ENCODE assay signal across 16 cellular contexts in the genomic region with DNA sequence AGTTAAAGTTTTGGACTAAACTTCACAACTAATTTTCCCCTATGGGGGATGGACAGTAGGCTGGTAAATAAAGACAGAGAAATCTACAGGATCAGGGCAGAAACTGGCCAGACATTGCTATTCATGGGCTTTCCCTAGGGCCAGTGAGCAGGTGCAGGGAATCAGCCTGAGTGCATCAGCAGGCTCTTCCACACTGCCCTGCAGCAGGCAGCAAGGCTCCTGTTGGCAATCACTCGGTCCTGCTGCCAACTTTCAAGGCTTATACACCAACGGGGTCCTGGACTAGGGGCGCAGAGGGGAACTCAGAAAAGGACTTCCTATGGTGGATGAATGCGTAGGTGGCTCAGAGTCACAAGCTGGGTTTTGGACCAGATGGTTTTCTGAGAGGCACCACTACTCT.
"Had no signal": no experiment of that assay in that cellular context is flagged by ENCODE, and none has a peak within 500 bp of the region (broad histone marks: within the 10 kb centered on the region; RNA-seq: fewer than 3 reads in every experiment).

No MANE protein-coding gene starts in this region.

- H3K4me3 ChIP-seq: tibial artery, uterus had no signal

- ATAC-seq: activated CD4-positive, CD25-positive, alpha-beta regulatory T cell treated with anti-CD3 and anti-CD28 coated beads, Interleukin-2, amount 50 U/mL, for 24 hours; activated CD8-positive, alpha-beta T cell treated with anti-CD3 and anti-CD28 coated beads, Interleukin-2, amount 10 ng/mL, durations not matched to agents 7 days and 5 days; activated T-cell treated with anti-CD3 and anti-CD28 coated beads, Interleukin-2, amount 50 U/mL, for 4 hours; stimulated activated naive CD8-positive, alpha-beta T cell treated with anti-CD3 and anti-CD28 coated beads, Interleukin-15, Interleukin-2, amounts not matched to agents 100 U/mL and 50 U/mL, for 24 hours had no signal

- H3K27ac ChIP-seq: tibial artery, uterus had no signal

- DNase-seq: activated CD4-positive, alpha-beta T cell treated with anti-CD3 and anti-CD28 coated beads, Interleukin-2, amount 10 ng/mL, durations not matched to agents 7 days and 5 days; activated CD8-positive, alpha-beta T cell treated with anti-CD3 and anti-CD28 coated beads, Interleukin-2, amount 10 ng/mL, durations not matched to agents 7 days and 5 days; activated naive CD4-positive, alpha-beta T cell treated with anti-CD3 and anti-CD28 coated beads, Interleukin-2, amount 50 U/mL, for 16 hours; activated T-cell treated with anti-CD3 and anti-CD28 coated beads, Interleukin-2, amount 50 U/mL, for 4 hours; aorta; cortex of kidney; head of caudate nucleus; occipital lobe; stimulated activated CD4-positive, alpha-beta T cell treated with anti-CD3 and anti-CD28 coated beads, Interleukin-2, amount 100 ng/mL, for 24 hours; stimulated activated naive CD8-positive, alpha-beta T cell treated with anti-CD3 and anti-CD28 coated beads, Interleukin-15, Interleukin-2, amounts not matched to agents 100 U/mL and 50 U/mL, for 24 hours; substantia nigra; T1000; tibial artery; uterus had no signal

- H3K4me1 Mint-ChIP-seq: activated CD4-positive, alpha-beta T cell treated with anti-CD3 and anti-CD28 coated beads, Interleukin-2, amount 10 ng/mL, durations not matched to agents 7 days and 5 days had no signal

- H3K4me1 ChIP-seq: tibial artery had no signal

- H3K27ac Mint-ChIP-seq: activated CD4-positive, alpha-beta T cell treated with anti-CD3 and anti-CD28 coated beads, Interleukin-2, amount 10 ng/mL, durations not matched to agents 7 days and 5 days; activated CD8-positive, alpha-beta T cell treated with anti-CD3 and anti-CD28 coated beads, Interleukin-2, amount 10 ng/mL, durations not matched to agents 7 days and 5 days; nephron had no signal

- H3K36me3 ChIP-seq: tibial artery, uterus had no signal

- H3K27me3 ChIP-seq: tibial artery, uterus had no signal

- H3K9me3 ChIP-seq: tibial artery, uterus had no signal

- H3K4me3 Mint-ChIP-seq: activated CD4-positive, alpha-beta T cell treated with anti-CD3 and anti-CD28 coated beads, Interleukin-2, amount 10 ng/mL, durations not matched to agents 7 days and 5 days; activated CD8-positive, alpha-beta T cell treated with anti-CD3 and anti-CD28 coated beads, Interleukin-2, amount 10 ng/mL, durations not matched to agents 7 days and 5 days; activated T-cell treated with anti-CD3 and anti-CD28 coated beads, Interleukin-2, amount 50 U/mL, for 4 hours; nephron had no signal

- H3K9me3 Mint-ChIP-seq: activated CD4-positive, alpha-beta T cell treated with anti-CD3 and anti-CD28 coated beads, Interleukin-2, amount 10 ng/mL, durations not matched to agents 7 days and 5 days; activated T-cell treated with anti-CD3 and anti-CD28 coated beads, Interleukin-2, amount 50 U/mL, for 4 hours; nephron had no signal
